In genomic region chr1:14897080-14897449, GRCh38 we compare ENCODE assay signal across 19 cellular contexts.
DNase-seq lines count a peak whose midpoint lies in the region; ATAC-seq, FAIRE-seq and TF ChIP-seq lines count a peak whose summit lies in the region.
"Had no signal": no experiment of that assay in that cellular context is flagged by ENCODE, and none has a peak within 500 bp of the region (broad histone marks: within the 10 kb centered on the region; RNA-seq: fewer than 3 reads in every experiment).

No MANE protein-coding gene starts in this region.

- no peak overlapping the region for H3K23ac ChIP-seq in mesendoderm (ENCODE audit: low read length)

- H3K9me3 ChIP-seq in GM12878 (replicated peaks; ENCODE audit: control insufficient read depth, insufficient read depth, low read length) = no peaks in the 10 kb centered on the region; the same call in 2 of the 3 replicates
- H3K9me3 ChIP-seq in spleen = no peaks in the 10 kb centered on the region
- H3K9me3 ChIP-seq: right atrium auricular region, stomach had no signal

- H3K4me1 ChIP-seq in GM12878 (ENCODE audit: control insufficient read depth, insufficient read depth, low read length) = no peaks in the 10 kb centered on the region
- peaks cover 5% of the 10 kb centered on the region for H3K4me1 ChIP-seq in mesendoderm (ENCODE audit: control insufficient read depth, low read depth, low read length)
- H3K4me1 ChIP-seq in spleen = peaks cover 0 to 23% (median 7%) of the 10 kb centered on the region in 6 donors
- H3K4me1 ChIP-seq: right atrium auricular region had no signal

- no peak overlapping the region for H4K8ac ChIP-seq in mesendoderm (ENCODE audit: low read depth, low read length)

- TF ChIP-seq RAD21 in GM12878 (IDR thresholded peaks at IDR 0.05; ENCODE audit: insufficient read depth, low read depth, low read length) = no peak

- H2AK5ac ChIP-seq in mesendoderm (ENCODE audit: low read length) = no peak overlapping the region

- H3K27ac ChIP-seq in GM12878 (ENCODE audit: control insufficient read depth, insufficient read depth) = no peak overlapping the region
- H3K27ac ChIP-seq in mesendoderm (ENCODE audit: low read depth, low read length) = no peak overlapping the region
- no peak overlapping the region for H3K27ac ChIP-seq in spleen
- H3K27ac ChIP-seq in brain microvascular endothelial cell = no peak overlapping the region
- H3K27ac ChIP-seq: coronary artery, right atrium auricular region, stomach had no signal

- ATAC-seq in GM12878 = 0 out of 3 replicates have a peak, but pooled peaks have one; percentile 40
- ATAC-seq: activated CD8-positive, alpha-beta memory T cell treated with anti-CD3 and anti-CD28 coated beads, Interleukin-2, amount 10 ng/mL, durations not matched to agents 7 days and 5 days had no signal

- FAIRE-seq in GM12878 (lab: Jason Lieb, UNC) = no peak
- FAIRE-seq: astrocyte, endothelial cell of umbilical vein, RCC 7860 had no signal

- no peak for TF ChIP-seq CTCF in GM12878 (IDR thresholded peaks at IDR 0.05 in 2 of 3, conservative IDR thresholded peaks at IDR 0.05 in 1 of 3; ENCODE audit: control insufficient read depth in 2 of 3, extremely low read depth in 1 of 3, insufficient read depth in 1 of 3, low read depth in 3 of 3, low read length in 3 of 3)
- TF ChIP-seq CTCF in spleen (IDR thresholded peaks at IDR 0.05 in 8 of 11, conservative IDR thresholded peaks at IDR 0.05 in 3 of 11) = no peak
- TF ChIP-seq CTCF in brain microvascular endothelial cell (IDR thresholded peaks at IDR 0.05; ENCODE audit: low read depth, low read length, missing control alignments) = no peak

- no peak overlapping the region for H3K56ac ChIP-seq in mesendoderm (ENCODE audit: low read length)

- H3K4me3 ChIP-seq in GM12878 = no peak overlapping the region
- H3K4me3 ChIP-seq in mesendoderm (ENCODE audit: low read length) = no peak overlapping the region
- H3K4me3 ChIP-seq in spleen = no peak overlapping the region
- H3K4me3 ChIP-seq in brain microvascular endothelial cell (ENCODE audit: low read depth, low read length) = no peak overlapping the region
- H3K4me3 ChIP-seq: coronary artery, right atrium auricular region, stomach had no signal

- RAD21 ChIA-PET in GM12878 (lab: Charles Lee; ENCODE audit: unreplicated experiment) = interaction anchor here (0.8 kb wide), 1 partner anchor 462 kb away, joined by 3 read pairs; no protein-coding TSS in a partner anchor

- no peaks in the 10 kb centered on the region for H4K20me1 ChIP-seq in GM12878 (ENCODE audit: control insufficient read depth, insufficient read depth)

- no peak overlapping the region for H3K18ac ChIP-seq in mesendoderm (ENCODE audit: low read length)

- H4K5ac ChIP-seq in mesendoderm (ENCODE audit: low read length) = no peak overlapping the region

- H3K9ac ChIP-seq in GM12878 (ENCODE audit: control insufficient read depth, insufficient read depth, low read length) = no peak overlapping the region
- H3K9ac ChIP-seq in mesendoderm (ENCODE audit: low read length) = no peak overlapping the region

- H2BK5ac ChIP-seq in mesendoderm (ENCODE audit: low read length) = no peak overlapping the region

- peak; percentile 4 for DNase-seq in activated CD4-positive, alpha-beta T cell treated with anti-CD3 and anti-CD28 coated beads for 48 hours
- DNase-seq in activated CD4-positive, alpha-beta T cell treated with anti-CD3 and anti-CD28 coated beads, Interleukin-2, amount 50 U/mL, for 1 hour = no peak
- peak; percentile 92 for DNase-seq in NAMALWA (ENCODE audit: low spot score)
- no peak for DNase-seq in GM12878 (ENCODE audit: low read depth, low spot score)
- DNase-seq in mesendoderm = peak; percentile 59
- DNase-seq in spleen = no peak
- no peak for DNase-seq in retina
- DNase-seq in brain microvascular endothelial cell = no peak
- DNase-seq: activated CD8-positive, alpha-beta memory T cell treated with anti-CD3 and anti-CD28 coated beads, Interleukin-2, amount 10 ng/mL, durations not matched to agents 7 days and 5 days; CD4-positive, CD25-positive, alpha-beta regulatory T cell; DMS79; NCI-H2029 treated with DMSO at 0.1 percent for 48 hours; occipital lobe; stomach had no signal

- in situ Hi-C loops in GM12878 (cut with MboI) (no loop called here), brain microvascular endothelial cell (cut with HindIII; ENCODE audit: low pct_ligation_motif_present, low sequenced_read_pairs) (no loop called here)

- no peaks in the 10 kb centered on the region for H3K79me2 ChIP-seq in GM12878 (ENCODE audit: control insufficient read depth, insufficient read depth, low read length)
- no peaks in the 10 kb centered on the region for H3K79me2 ChIP-seq in mesendoderm (ENCODE audit: control insufficient read depth, insufficient read depth, low read length)

- POLR2A ChIA-PET in GM12878 (lab: Charles Lee) = no interaction called here

- H3K27me3 ChIP-seq in GM12878 (replicated peaks in 1 of 2; ENCODE audit: control insufficient read depth in 2 of 2, insufficient read depth in 2 of 2, low read length in 1 of 2) = no peaks in the 10 kb centered on the region; a peak in 1 of 4 replicates
- no peaks in the 10 kb centered on the region for H3K27me3 ChIP-seq in mesendoderm (ENCODE audit: insufficient read depth, low read length, poor library complexity)
- H3K27me3 ChIP-seq in spleen (replicated peaks in 1 of 7) = peaks cover 0 to 27% (median 0%) of the 10 kb centered on the region in 7 donors
- H3K27me3 ChIP-seq in brain microvascular endothelial cell (replicated peaks) = no peaks in the 10 kb centered on the region
- H3K27me3 ChIP-seq: right atrium auricular region, stomach had no signal

- TF ChIP-seq POLR2A in GM12878 (IDR thresholded peaks at IDR 0.05; ENCODE audit: low read depth, low read length) (no peak), spleen (IDR thresholded peaks at IDR 0.05) (no peak)

- no peak overlapping the region for H3K4me2 ChIP-seq in GM12878 (ENCODE audit: control insufficient read depth, insufficient read depth)
- H3K4me2 ChIP-seq in mesendoderm (ENCODE audit: low read length) = no peak overlapping the region

- no peak for TF ChIP-seq EP300 in GM12878 (IDR thresholded peaks at IDR 0.05; ENCODE audit: borderline replicate concordance in 1 of 2, control insufficient read depth in 1 of 2, low read depth in 2 of 2, low read length in 2 of 2)

- intact Hi-C loops in GM12878 (cut with micrococcal nuclease; ENCODE audit: unreplicated experiment) = no loop called here
- intact Hi-C loops in spleen (cut with DNase I; ENCODE audit: low total_unique reads) = no loop called here

- no TSS peak for BruUV-seq in GM12878 (replicated peaks; lab: Mats Ljungman, UMichigan)

- no peaks in the 10 kb centered on the region for H3K79me1 ChIP-seq in mesendoderm (ENCODE audit: low read length)

- SMC1A ChIA-PET in GM12878 (lab: Charles Lee; ENCODE audit: uncharacterized antibody, unreplicated experiment) = interaction anchor here (1.3 to 1.4 kb wide), 2 partner anchors 18 to 118 kb away, joined by 3 read pairs; no protein-coding TSS in a partner anchor

- no peak overlapping the region for H3K4ac ChIP-seq in mesendoderm (ENCODE audit: low read depth, low read length)

- no peaks in the 10 kb centered on the region for H3K36me3 ChIP-seq in GM12878 (ENCODE audit: control insufficient read depth in 2 of 2, insufficient read depth in 2 of 2, low read length in 1 of 2)
- H3K36me3 ChIP-seq in mesendoderm (ENCODE audit: control insufficient read depth, insufficient read depth, low read length) = no peaks in the 10 kb centered on the region
- no peaks in the 10 kb centered on the region for H3K36me3 ChIP-seq in spleen
- no peaks in the 10 kb centered on the region for H3K36me3 ChIP-seq in brain microvascular endothelial cell (replicated peaks)
- H3K36me3 ChIP-seq: right atrium auricular region, stomach had no signal

- no peak overlapping the region for H2BK15ac ChIP-seq in mesendoderm (replicated peaks; ENCODE audit: low read depth)

- CTCF ChIA-PET in GM12878 (lab: Yijun Ruan, JAX) = interaction anchor here (1.4 kb wide), 1 partner anchor 8 kb away, joined by 4 read pairs; no protein-coding TSS in a partner anchor

- no peak overlapping the region for H2BK120ac ChIP-seq in mesendoderm (ENCODE audit: low read depth, low read length)

- H2AFZ ChIP-seq in GM12878 (ENCODE audit: control insufficient read depth, low read depth, low read length) = no peak overlapping the region

TF ChIP-seq in GM12878, 131 proteins besides CTCF, POLR2A, EP300 and RAD21:
- TF ChIP-seq USF1 (IDR thresholded peaks at IDR 0.05; ENCODE audit: borderline replicate concordance, extremely low read length, insufficient read depth, low read depth, low read length) (peak; percentile 54), POLR2AphosphoS2 (IDR thresholded peaks at IDR 0.05; ENCODE audit: low read depth, low read length) (no peak)

Comparison
In these comparisons a context has a peak if more than half of its experiments do, and no peak if none do; other contexts are left out.
1. DNase-seq: peak in activated CD4-positive, alpha-beta T cell treated with anti-CD3 and anti-CD28 coated beads for 48 hours (single experiment), NAMALWA (single experiment) and mesendoderm (single experiment); none in activated CD4-positive, alpha-beta T cell treated with anti-CD3 and anti-CD28 coated beads, Interleukin-2, amount 50 U/mL, for 1 hour (single experiment), GM12878 (single experiment), spleen (single experiment), retina (single experiment) and brain microvascular endothelial cell (single experiment).